10 cellular contexts compared by ENCODE assay signal in the genomic region with DNA sequence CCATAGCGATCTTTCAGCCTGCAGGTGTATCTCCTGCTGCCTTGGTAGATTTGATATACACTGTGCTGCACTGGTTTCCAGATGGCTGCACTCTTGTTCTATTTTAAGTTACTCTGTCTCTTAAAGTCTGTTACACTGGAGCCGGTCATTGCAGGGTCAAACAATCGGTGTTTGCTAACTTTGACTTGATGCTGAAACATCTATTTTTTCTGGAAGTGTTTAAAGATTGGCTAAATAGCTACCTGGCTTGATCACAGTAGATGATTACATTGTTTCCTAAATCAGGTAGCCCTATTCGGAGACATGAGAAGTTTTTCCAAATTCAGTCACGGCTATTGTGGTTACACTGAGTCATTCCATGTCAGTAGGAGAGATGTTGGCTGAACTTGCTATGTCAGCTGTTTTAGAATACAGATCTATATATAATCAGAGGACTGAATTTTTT.
DNase-seq lines count a peak whose midpoint lies in the region; ATAC-seq and TF ChIP-seq lines count a peak whose summit lies in the region.
"Had no signal": no experiment of that assay in that cellular context is flagged by ENCODE, and none has a peak within 500 bp of the region (broad histone marks: within the 10 kb centered on the region; RNA-seq: fewer than 3 reads in every experiment).

No MANE protein-coding gene starts in this region.

- H3K4ac ChIP-seq in IMR-90 (ENCODE audit: low read depth, low read length): no peak overlapping the region

- H3K27me3 ChIP-seq in IMR-90 (ENCODE audit: control insufficient read depth, insufficient read depth, low read length) (no peaks in the 10 kb centered on the region), Panc1 (ENCODE audit: control insufficient read depth, insufficient read depth, low read length) (no peaks in the 10 kb centered on the region)
- H3K27me3 ChIP-seq: suprapubic skin had no signal

- no peak overlapping the region for H3K14ac ChIP-seq in IMR-90 (replicated peaks; ENCODE audit: low read depth, low read length)

- H3K18ac ChIP-seq in IMR-90 (ENCODE audit: low read depth, low read length): no peak overlapping the region

- TF ChIP-seq CTCF in IMR-90 (conservative IDR thresholded peaks at IDR 0.05; ENCODE audit: low read depth, low read length): no peak
- TF ChIP-seq CTCF in Panc1 (IDR thresholded peaks at IDR 0.05): peak; percentile 11; the same call in 1 of the 2 replicates
- TF ChIP-seq CTCF in epithelial cell of esophagus (IDR thresholded peaks at IDR 0.05; ENCODE audit: insufficient read depth, low read depth, low read length, missing control alignments): no peak
- no peak for TF ChIP-seq CTCF in progenitor cell of endocrine pancreas (IDR thresholded peaks at IDR 0.05; ENCODE audit: unreplicated experiment)

- CTCF ChIA-PET in IMR-90 (lab: Yijun Ruan, JAX) (no interaction called here), Panc1 (lab: Charles Lee) (no interaction called here)

- no peak overlapping the region for H4K91ac ChIP-seq in IMR-90 (ENCODE audit: insufficient read depth, low read depth, low read length)

- no peak overlapping the region for H2AFZ ChIP-seq in IMR-90 (replicated peaks; ENCODE audit: low read length, poor library complexity)

- H3K27me3 Mint-ChIP-seq in progenitor cell of endocrine pancreas: no peaks in the 10 kb centered on the region

- no peak for ATAC-seq in IMR-90 (ENCODE audit: low read depth)
- peak; percentile 66; the same call in 1 of the 2 replicates for ATAC-seq in Panc1
- ATAC-seq in GM21367 (IDR thresholded peaks at IDR 0.05; ENCODE audit: unreplicated experiment): no peak
- ATAC-seq: sciatic nerve had no signal

- no peak overlapping the region for H3K23ac ChIP-seq in IMR-90 (ENCODE audit: low read depth, low read length)

- no peak overlapping the region for H2AK5ac ChIP-seq in IMR-90 (ENCODE audit: low read depth, low read length)

- no CpG with 5 or more reads among the region's 5 CpGs for WGBS in IMR-90 (ENCODE audit: extremely low coverage in 2 of 2, insufficient read length in 1 of 2), 2 experiments

- H2BK120ac ChIP-seq in IMR-90 (ENCODE audit: low read depth, low read length): no peak overlapping the region

- H3K4me2 ChIP-seq in IMR-90 (ENCODE audit: low read depth, low read length): no peak overlapping the region

- intact Hi-C loops in IMR-90 (cut with micrococcal nuclease) (no loop called here), Panc1 (cut with micrococcal nuclease; ENCODE audit: unreplicated experiment) (no loop called here)

- no peak overlapping the region for H2AK9ac ChIP-seq in IMR-90 (replicated peaks; ENCODE audit: low read depth, low read length, poor library complexity)

- H3K4me1 ChIP-seq in IMR-90 (ENCODE audit: control insufficient read depth, insufficient read depth, low read length): no peaks in the 10 kb centered on the region
- H3K4me1 ChIP-seq in Panc1 (ENCODE audit: control insufficient read depth, insufficient read depth, low read length): no peaks in the 10 kb centered on the region
- H3K4me1 ChIP-seq: suprapubic skin had no signal

- H3K4me3 Mint-ChIP-seq in progenitor cell of endocrine pancreas (ENCODE audit: low read depth): peak overlapping the region; percentile 30

- H3K9me3 Mint-ChIP-seq in progenitor cell of endocrine pancreas (ENCODE audit: low read depth): peaks cover 7% of the 10 kb centered on the region

- H4K8ac ChIP-seq in IMR-90 (ENCODE audit: low read depth in 2 of 2, low read length in 2 of 2): no peak overlapping the region

- POLR2A ChIA-PET in IMR-90 (lab: Charles Lee; ENCODE audit: unreplicated experiment): no interaction called here
- POLR2A ChIA-PET in Panc1 (lab: Charles Lee): no interaction called here

- H3K79me1 ChIP-seq in IMR-90 (ENCODE audit: low read depth in 1 of 2, low read length in 2 of 2): no peaks in the 10 kb centered on the region

- BruUV-seq in IMR-90 (replicated peaks; lab: Mats Ljungman, UMichigan) (no TSS peak), Panc1 (replicated peaks; lab: Mats Ljungman, UMichigan) (no TSS peak)

- dilution Hi-C loops in IMR-90 (cut with HindIII; ENCODE audit: low sequenced_read_pairs, unreplicated experiment): no loop called here

- no peaks in the 10 kb centered on the region for H3K36me3 ChIP-seq in IMR-90 (ENCODE audit: control insufficient read depth, insufficient read depth, low read length)
- no peaks in the 10 kb centered on the region for H3K36me3 ChIP-seq in Panc1 (ENCODE audit: control insufficient read depth, insufficient read depth, low read length)
- H3K36me3 ChIP-seq: suprapubic skin had no signal

- no peak for TF ChIP-seq POLR2A in IMR-90 (IDR thresholded peaks at IDR 0.05; ENCODE audit: low read depth, low read length)

- DNase-seq in IMR-90 (no peak), Panc1 (ENCODE audit: low read depth, low spot score) (peak; percentile 15), epithelial cell of esophagus (ENCODE audit: low read depth) (peak; percentile 55), progenitor cell of endocrine pancreas (ENCODE audit: low spot score, unreplicated experiment) (no peak), hippocampal formation (lab: John Stamatoyannopoulos, UW) (no peak)
- no peak for DNase-seq in stimulated activated CD8-positive, alpha-beta memory T cell treated with anti-CD3 and anti-CD28 coated beads, Interleukin-4, amount 100 ng/mL, for 48 hours
- DNase-seq: NCI-H1436 had no signal

- no peak overlapping the region for H3K56ac ChIP-seq in IMR-90 (ENCODE audit: extremely low read depth, insufficient read depth, low read length)

- H4K5ac ChIP-seq in IMR-90 (ENCODE audit: low read depth, low read length): no peak overlapping the region

- no peak overlapping the region for H2BK5ac ChIP-seq in IMR-90 (ENCODE audit: low read depth, low read length, poor library complexity, severe bottlenecking)

- no peaks in the 10 kb centered on the region for H3K9me1 ChIP-seq in IMR-90 (ENCODE audit: insufficient read depth, low read length)

- H3K4me3 ChIP-seq in IMR-90 (ENCODE audit: insufficient read depth, low read depth, low read length): no peak overlapping the region
- no peak overlapping the region for H3K4me3 ChIP-seq in Panc1 (ENCODE audit: low read depth in 2 of 2, low read length in 2 of 2)
- no peak overlapping the region for H3K4me3 ChIP-seq in epithelial cell of esophagus (ENCODE audit: low read length)
- H3K4me3 ChIP-seq: suprapubic skin had no signal

- H4K20me1 ChIP-seq in IMR-90 (ENCODE audit: insufficient read depth, low read length): no peaks in the 10 kb centered on the region

- no peak overlapping the region for H2BK15ac ChIP-seq in IMR-90 (ENCODE audit: low read depth, low read length)

- peaks cover 4% of the 10 kb centered on the region for H3K36me3 Mint-ChIP-seq in progenitor cell of endocrine pancreas (ENCODE audit: insufficient read depth)

- peaks cover 20% of the 10 kb centered on the region for H3K4me1 Mint-ChIP-seq in progenitor cell of endocrine pancreas (ENCODE audit: low read depth)

- H2BK20ac ChIP-seq in IMR-90 (ENCODE audit: low read depth, low read length): no peak overlapping the region

- no peak overlapping the region for H3K27ac ChIP-seq in IMR-90 (ENCODE audit: insufficient read depth, low read length)
- no peak overlapping the region for H3K27ac ChIP-seq in Panc1 (ENCODE audit: low read length)
- H3K27ac ChIP-seq: suprapubic skin had no signal

- no peak for TF ChIP-seq RAD21 in IMR-90 (IDR thresholded peaks at IDR 0.05; ENCODE audit: low read length)

- no peak overlapping the region for H3K9ac ChIP-seq in IMR-90 (ENCODE audit: low read depth, low read length)

- H3K27ac Mint-ChIP-seq in progenitor cell of endocrine pancreas: peak overlapping the region; percentile 90

- in situ Hi-C loops in IMR-90 (cut with MboI; ENCODE audit: low sequenced_read_pairs) (no loop called here), Panc1 (cut with HindIII; ENCODE audit: low pct_unique_long_range_greater_than_20kb, low sequenced_read_pairs) (no loop called here)

- H3K9me3 ChIP-seq in IMR-90 (ENCODE audit: control insufficient read depth, insufficient read depth, low read length) (no peaks in the 10 kb centered on the region), Panc1 (ENCODE audit: control insufficient read depth, insufficient read depth, low read depth, low read length) (peaks cover 22% of the 10 kb centered on the region)
- H3K9me3 ChIP-seq: suprapubic skin had no signal

TF ChIP-seq in IMR-90, 13 proteins besides CTCF, POLR2A, EP300 and RAD21:
- TF ChIP-seq, protein P1, sequence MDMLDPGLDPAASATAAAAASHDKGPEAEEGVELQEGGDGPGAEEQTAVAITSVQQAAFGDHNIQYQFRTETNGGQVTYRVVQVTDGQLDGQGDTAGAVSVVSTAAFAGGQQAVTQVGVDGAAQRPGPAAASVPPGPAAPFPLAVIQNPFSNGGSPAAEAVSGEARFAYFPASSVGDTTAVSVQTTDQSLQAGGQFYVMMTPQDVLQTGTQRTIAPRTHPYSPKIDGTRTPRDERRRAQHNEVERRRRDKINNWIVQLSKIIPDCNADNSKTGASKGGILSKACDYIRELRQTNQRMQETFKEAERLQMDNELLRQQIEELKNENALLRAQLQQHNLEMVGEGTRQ (IDR thresholded peaks at IDR 0.05; ENCODE audit: low read depth, low read length): no peak
- TF ChIP-seq RCOR1 (IDR thresholded peaks at IDR 0.05; ENCODE audit: insufficient replicate concordance, low read length): no peak
- peak; percentile 76 for TF ChIP-seq MAFK (IDR thresholded peaks at IDR 0.05; ENCODE audit: low read depth, low read length)
- TF ChIP-seq FOS (IDR thresholded peaks at IDR 0.05; ENCODE audit: low read depth, low read length): no peak
- TF ChIP-seq MAZ (IDR thresholded peaks at IDR 0.05; ENCODE audit: borderline replicate concordance, low read depth, low read length): no peak

Comparison
In these comparisons a context has a peak if more than half of its experiments do, and no peak if none do; other contexts are left out.
1. DNase-seq: peak in Panc1 (single experiment) and epithelial cell of esophagus (single experiment); none in IMR-90 (single experiment), progenitor cell of endocrine pancreas (single experiment), stimulated activated CD8-positive, alpha-beta memory T cell treated with anti-CD3 and anti-CD28 coated beads, Interleukin-4, amount 100 ng/mL, for 48 hours (single experiment) and hippocampal formation (0 of 2).